18 cellular contexts compared by ENCODE assay signal in the genomic region with DNA sequence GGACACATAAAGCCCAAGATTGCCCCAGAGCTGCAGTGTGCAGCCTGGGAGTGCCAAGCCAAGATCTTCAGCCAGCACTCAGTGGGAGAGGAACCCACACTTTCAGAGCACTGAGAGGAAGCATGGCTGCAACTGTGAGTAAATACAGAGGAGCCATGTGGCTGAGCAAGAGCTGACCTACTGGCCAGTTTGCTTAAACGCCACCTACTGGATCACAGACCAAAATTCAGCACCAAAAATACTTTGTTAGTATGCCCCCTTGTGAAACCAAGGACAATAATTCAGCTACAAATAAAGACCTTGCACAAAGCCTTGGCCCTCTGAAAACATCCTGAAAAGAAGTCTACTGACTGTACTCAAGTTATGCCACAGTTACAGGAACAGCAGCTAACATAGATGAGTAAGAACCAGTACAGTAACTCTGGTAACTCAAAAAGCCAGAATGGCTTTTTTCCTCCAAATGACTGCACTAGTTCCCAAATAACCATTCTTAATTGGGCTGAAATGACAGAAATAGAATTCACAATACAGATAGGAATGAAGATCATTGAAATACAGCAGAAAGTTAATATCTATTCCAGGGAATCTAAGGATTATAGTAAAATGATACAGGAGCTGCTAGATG. TPM values are rescaled to one million over a fixed set of nuclear protein-coding genes. Genes with fewer than 3 reads are reported as not detected.
DNase-seq lines count a peak whose midpoint lies in the region; ATAC-seq, FAIRE-seq and TF ChIP-seq lines count a peak whose summit lies in the region.
"Had no signal": no experiment of that assay in that cellular context is flagged by ENCODE, and none has a peak within 500 bp of the region (broad histone marks: within the 10 kb centered on the region; RNA-seq: fewer than 3 reads in every experiment).

No MANE protein-coding gene starts in this region.

- TF ChIP-seq CTCF in bronchial epithelial cell (IDR thresholded peaks at IDR 0.05; ENCODE audit: insufficient read depth, low read length, severe bottlenecking) (no peak), GM10248 (IDR thresholded peaks at IDR 0.05; ENCODE audit: control extremely low read depth, extremely low read depth, low read depth, missing control alignments) (no peak)

- POLR2A ChIA-PET in GM10248 (lab: Yijun Ruan, JAX), result no interaction called here

- in situ Hi-C loops in HAP-1 (cut with MboI; ENCODE audit: low sequenced_read_pairs), result loop anchor here (25.0 kb wide), 1 partner anchor 105 kb away; no protein-coding TSS in a partner anchor

- H3K4me3 ChIP-seq in HAP-1, result no peak overlapping the region
- no peak overlapping the region for H3K4me3 ChIP-seq in NT2/D1 (ENCODE audit: insufficient read length, low read depth)
- H3K4me3 ChIP-seq in bronchial epithelial cell (ENCODE audit: low read depth, low read length), result no peak overlapping the region
- H3K4me3 ChIP-seq: sigmoid colon had no signal

- H3K9ac ChIP-seq in NT2/D1 (ENCODE audit: insufficient read length, low read depth), result no peak overlapping the region

- CTCF ChIA-PET in GM10248 (lab: Yijun Ruan, JAX), result interaction anchor here (1.7 kb wide), 1 partner anchor 11 kb away, joined by 4 read pairs; no protein-coding TSS in a partner anchor

- no peaks in the 10 kb centered on the region for H3K36me3 ChIP-seq in HAP-1 (replicated peaks)
- no peaks in the 10 kb centered on the region for H3K36me3 ChIP-seq in NT2/D1 (ENCODE audit: insufficient read depth, insufficient read length, low read length)
- H3K36me3 ChIP-seq in bronchial epithelial cell (ENCODE audit: control insufficient read depth, insufficient read depth, low read length), result no peaks in the 10 kb centered on the region
- H3K36me3 ChIP-seq: neutrophil, sigmoid colon had no signal

- DNase-seq in DMS114 treated with DMSO at 0.1 percent for 48 hours (lab: John Stamatoyannopoulos, UW; ENCODE audit: unreplicated experiment) (peak; percentile 18), HAP-1 (ENCODE audit: low spot score in 2 of 2) (peak; percentile 50 to 67), NT2/D1 (ENCODE audit: low read depth, low spot score) (peak; percentile 32), bronchial epithelial cell (ENCODE audit: low read depth) (peak; percentile 1), GM10248 (ENCODE audit: extremely low spot score) (no peak)
- no peak for DNase-seq in activated CD4-positive, alpha-beta T cell treated with anti-CD3 and anti-CD28 coated beads for 1 hour
- DNase-seq: activated CD4-positive, alpha-beta T cell treated with anti-CD3 and anti-CD28 coated beads for 36 hours; CD8-positive, alpha-beta T cell; foreskin melanocyte; NCI-H187 treated with DMSO at 0.1 percent for 48 hours; NCI-H774; sigmoid colon; stimulated activated naive CD4-positive, alpha-beta T cell; SW 1271 had no signal

- H3K9me3 ChIP-seq in HAP-1, result no peaks in the 10 kb centered on the region
- H3K9me3 ChIP-seq in NT2/D1 (ENCODE audit: insufficient read depth, low read length), result no peaks in the 10 kb centered on the region
- H3K9me3 ChIP-seq: neutrophil had no signal

- ATAC-seq in HG03108 (IDR thresholded peaks at IDR 0.05; ENCODE audit: unreplicated experiment), result no peak
- ATAC-seq: activated CD4-positive, alpha-beta T cell treated with anti-CD3 and anti-CD28 coated beads for 36 hours; CD8-positive, alpha-beta T cell had no signal

- H3K27me3 ChIP-seq in HAP-1 (ENCODE audit: low read depth) (no peaks in the 10 kb centered on the region), NT2/D1 (ENCODE audit: insufficient read depth, insufficient read length) (no peaks in the 10 kb centered on the region), bronchial epithelial cell (ENCODE audit: control insufficient read depth, insufficient read depth, low read length) (no peaks in the 10 kb centered on the region)
- H3K27me3 ChIP-seq: neutrophil, sigmoid colon had no signal

- H3K4me1 ChIP-seq in HAP-1, result no peaks in the 10 kb centered on the region; the same call in 1 of the 2 replicates
- no peaks in the 10 kb centered on the region for H3K4me1 ChIP-seq in NT2/D1 (ENCODE audit: insufficient read depth, insufficient read length)
- H3K4me1 ChIP-seq: sigmoid colon had no signal

- no peak for FAIRE-seq in bronchial epithelial cell (lab: Jason Lieb, UNC)

RNA-seq across cellular contexts. Expression of gene OR4A15, which starts 10.1 kb away (rescaled TPM):
- total RNA-seq in bronchial epithelial cell, result not detected in 2 replicates
- total RNA-seq: activated CD4-positive, alpha-beta T cell treated with anti-CD3 and anti-CD28 coated beads for 36 hours; cardiac septum; CD8-positive, alpha-beta T cell; mesenteric fat pad; sigmoid colon had no signal

RNA-seq across cellular contexts. Expression of gene OR4A16, which starts 14.7 kb away (rescaled TPM):
- not detected in 2 replicates for total RNA-seq in bronchial epithelial cell
- total RNA-seq: activated CD4-positive, alpha-beta T cell treated with anti-CD3 and anti-CD28 coated beads for 36 hours; cardiac septum; CD8-positive, alpha-beta T cell; mesenteric fat pad; sigmoid colon had no signal

Comparison
In these comparisons a context has a peak if more than half of its experiments do, and no peak if none do; other contexts are left out.
1. DNase-seq: peak in DMS114 treated with DMSO at 0.1 percent for 48 hours (single experiment), HAP-1 (2 of 2), NT2/D1 (single experiment) and bronchial epithelial cell (single experiment); none in GM10248 (single experiment) and activated CD4-positive, alpha-beta T cell treated with anti-CD3 and anti-CD28 coated beads for 1 hour (single experiment).